ENCODE assay signal across 1 cellular context in genomic region chr11:68343761-68344256, GRCh38.
TF ChIP-seq lines count a peak whose summit lies in the region.

No MANE protein-coding gene starts in this region.

TF ChIP-seq in HepG2, 621 proteins besides CTCF, POLR2A, EP300 and RAD21 (continued from another document):
- TF ChIP-seq RERE (CRISPR knock-in tag; IDR thresholded peaks at IDR 0.05; ENCODE audit: low read depth) = no peak
- 0 out of 2 replicates have a peak, but pooled peaks have one; percentile 44 for TF ChIP-seq ZNF891 (CRISPR knock-in tag; IDR thresholded peaks at IDR 0.05)
- TF ChIP-seq ZZZ3 (CRISPR knock-in tag; IDR thresholded peaks at IDR 0.05; ENCODE audit: borderline replicate concordance) = no peak
- TF ChIP-seq NFKB2 (CRISPR knock-in tag; IDR thresholded peaks at IDR 0.05; ENCODE audit: borderline replicate concordance) = no peak
- TF ChIP-seq YEATS2 (CRISPR knock-in tag; IDR thresholded peaks at IDR 0.05; ENCODE audit: borderline replicate concordance) = no peak
- no peak for TF ChIP-seq U2AF2 (IDR thresholded peaks at IDR 0.05; ENCODE audit: low read depth, low read length)
- TF ChIP-seq ZNF24 (IDR thresholded peaks at IDR 0.05) = no peak
- TF ChIP-seq FOSL2 (CRISPR knock-in tag; IDR thresholded peaks at IDR 0.05) = peak; percentile 9; the same call in 1 of the 2 replicates
- TF ChIP-seq FOSL1 (CRISPR knock-in tag; IDR thresholded peaks at IDR 0.05; ENCODE audit: borderline replicate concordance) = no peak
- no peak for TF ChIP-seq ZNF136 (CRISPR knock-in tag; IDR thresholded peaks at IDR 0.05; ENCODE audit: low read depth)
- TF ChIP-seq ZNF609 (CRISPR knock-in tag; IDR thresholded peaks at IDR 0.05; ENCODE audit: borderline replicate concordance) = peak; percentile 45; the same call in 1 of the 2 replicates
- TF ChIP-seq TOPORS (CRISPR knock-in tag; IDR thresholded peaks at IDR 0.05) = no peak
- no peak for TF ChIP-seq ZUFSP (CRISPR knock-in tag; IDR thresholded peaks at IDR 0.05; ENCODE audit: borderline replicate concordance)
- TF ChIP-seq FOXK1 (CRISPR knock-in tag; IDR thresholded peaks at IDR 0.05; ENCODE audit: borderline replicate concordance, low read depth) = no peak
- no peak for TF ChIP-seq ATAD3A (CRISPR knock-in tag; IDR thresholded peaks at IDR 0.05)
- peak; percentile 66; the same call in 1 of the 2 replicates for TF ChIP-seq ZBTB26 (CRISPR knock-in tag; IDR thresholded peaks at IDR 0.05; ENCODE audit: borderline replicate concordance)
- no peak for TF ChIP-seq ZBTB34 (CRISPR knock-in tag; IDR thresholded peaks at IDR 0.05)
- no peak for TF ChIP-seq MXD4 (CRISPR knock-in tag; IDR thresholded peaks at IDR 0.05)
- no peak for TF ChIP-seq ERF (CRISPR knock-in tag; IDR thresholded peaks at IDR 0.05)
- no peak for TF ChIP-seq KLF13 (CRISPR knock-in tag; IDR thresholded peaks at IDR 0.05)
- no peak for TF ChIP-seq GLI4 (CRISPR knock-in tag; IDR thresholded peaks at IDR 0.05; ENCODE audit: borderline replicate concordance)
- TF ChIP-seq ZNF768 (CRISPR knock-in tag; IDR thresholded peaks at IDR 0.05) = no peak
- peak; percentile 77 for TF ChIP-seq HNF4A (CRISPR knock-in tag; IDR thresholded peaks at IDR 0.05)
- TF ChIP-seq SMARCC2 (IDR thresholded peaks at IDR 0.05) = no peak
- TF ChIP-seq ATF3 (CRISPR knock-in tag; IDR thresholded peaks at IDR 0.05) = no peak
- TF ChIP-seq ATF7-NPFF (CRISPR knock-in tag; IDR thresholded peaks at IDR 0.05; ENCODE audit: low read depth) = no peak
- no peak for TF ChIP-seq ZFP62 (CRISPR knock-in tag; IDR thresholded peaks at IDR 0.05)
- no peak for TF ChIP-seq ZNF598 (CRISPR knock-in tag; IDR thresholded peaks at IDR 0.05; ENCODE audit: borderline replicate concordance)
- no peak for TF ChIP-seq E2F5 (CRISPR knock-in tag; conservative IDR thresholded peaks at IDR 0.05)
- TF ChIP-seq PLRG1 (conservative IDR thresholded peaks at IDR 0.05) = no peak
- no peak for TF ChIP-seq ETV6 (CRISPR knock-in tag; conservative IDR thresholded peaks at IDR 0.05)
- TF ChIP-seq MIER3 (CRISPR knock-in tag; IDR thresholded peaks at IDR 0.05; ENCODE audit: borderline replicate concordance) = no peak
- no peak for TF ChIP-seq CC2D1A (CRISPR knock-in tag; IDR thresholded peaks at IDR 0.05)
